10 cellular contexts compared by ENCODE assay signal in genomic region chr19:55285225-55285890, GRCh38. TPM values are rescaled to one million over a fixed set of nuclear protein-coding genes. Genes with fewer than 3 reads are reported as not detected.
DNase-seq lines count a peak whose midpoint lies in the region; ATAC-seq, FAIRE-seq and TF ChIP-seq lines count a peak whose summit lies in the region.
"Had no signal": no experiment of that assay in that cellular context is flagged by ENCODE, and none has a peak within 500 bp of the region (broad histone marks: within the 10 kb centered on the region; RNA-seq: fewer than 3 reads in every experiment).

No MANE protein-coding gene starts in this region.

- intact Hi-C loops in heart right ventricle (cut with DNase I) (no loop called here), Right ventricle myocardium superior (cut with DNase I) (no loop called here), K562 (cut with micrococcal nuclease) (no loop called here), uterus (cut with DNase I; ENCODE audit: low total_unique reads) (loop anchor here (10.0 kb wide), 1 partner anchor 169 kb away; no protein-coding TSS in a partner anchor)

- H3K9me1 ChIP-seq in K562 (ENCODE audit: control insufficient read depth, insufficient read depth, low read length): no peaks in the 10 kb centered on the region

- H4K20me1 ChIP-seq in K562 (replicated peaks; ENCODE audit: control insufficient read depth, insufficient read depth, low read length): no peaks in the 10 kb centered on the region

- ATAC-seq in heart right ventricle (peak in 7 of 8 donors; percentile 16 to 70 (median 47)), Right ventricle myocardium superior (ENCODE audit: poor library complexity) (no peak), K562 (no peak), HG02840 (IDR thresholded peaks at IDR 0.05; ENCODE audit: low FRiP score, unreplicated experiment) (no peak), HG03280 (IDR thresholded peaks at IDR 0.05; ENCODE audit: unreplicated experiment) (no peak)

- H3K18ac ChIP-seq in mesenchymal stem cell (ENCODE audit: low read depth in 1 of 2, low read length in 2 of 2): no peak overlapping the region

- H3K4me3 ChIP-seq in heart right ventricle (peak overlapping the region in 6 of 10 donors; percentile 7 to 63 (median 55)), K562 (no peak overlapping the region), mesenchymal stem cell (ENCODE audit: insufficient read depth in 1 of 2, low read depth in 1 of 2, low read length in 2 of 2) (peak overlapping the region in 1 of 2 experiments; percentile 63), uterus (no peak overlapping the region)

- no TSS peak for BruUV-seq in K562 (replicated peaks; lab: Mats Ljungman, UMichigan)

- H3K23ac ChIP-seq in mesenchymal stem cell (ENCODE audit: low read length in 2 of 2): no peak overlapping the region

- TF ChIP-seq CTCF in heart right ventricle (IDR thresholded peaks at IDR 0.05): no peak
- no peak for TF ChIP-seq CTCF in K562 (IDR thresholded peaks at IDR 0.05 in 2 of 3, conservative IDR thresholded peaks at IDR 0.05 in 1 of 3; ENCODE audit: insufficient read depth in 2 of 3, low read depth in 1 of 3, low read length in 3 of 3)
- no peak for TF ChIP-seq CTCF in uterus (IDR thresholded peaks at IDR 0.05)

- H3K27ac ChIP-seq in heart right ventricle (peak overlapping the region in 9 of 10 donors; percentile 26 to 89 (median 61)), K562 (ENCODE audit: extremely low read depth, low read depth, low read length) (no peak overlapping the region), mesenchymal stem cell (ENCODE audit: low read length, poor library complexity, severe bottlenecking) (no peak overlapping the region), uterus (peak overlapping the region; percentile 90)

- no peak for TF ChIP-seq EP300 in K562 (IDR thresholded peaks at IDR 0.05; ENCODE audit: low read length)

- H2BK120ac ChIP-seq in mesenchymal stem cell (ENCODE audit: low read depth, low read length): no peak overlapping the region

- H3K4me1 ChIP-seq in heart right ventricle: peaks cover 0 to 19% (median 5%) of the 10 kb centered on the region in 9 donors
- peaks cover 14 to 43% of the 10 kb centered on the region in 2 experiments for H3K4me1 ChIP-seq in K562 (replicated peaks in 1 of 2; ENCODE audit: control insufficient read depth in 2 of 2, insufficient read depth in 2 of 2, low read length in 2 of 2)
- peaks cover 20% of the 10 kb centered on the region for H3K4me1 ChIP-seq in mesenchymal stem cell (ENCODE audit: control insufficient read depth, insufficient read depth, low read depth, low read length)
- H3K4me1 ChIP-seq in uterus: peaks cover 0 to 5% of the 10 kb centered on the region in 2 donors

- DNase-seq in heart right ventricle (peak in 1 of 2 donors; percentile 43), Right ventricle myocardium superior (no peak), K562 (ENCODE audit: extremely low read depth in 1 of 4, low spot score in 3 of 4) (no peak), mesenchymal stem cell (no peak), uterus (no peak)
- no peak for DNase-seq in stimulated activated naive CD4-positive, alpha-beta T cell (lab: John Stamatoyannopoulos, UW)

- H3K79me2 ChIP-seq in K562 (ENCODE audit: control insufficient read depth, insufficient read depth, low read length): no peaks in the 10 kb centered on the region; the same call in 2 of the 3 replicates

- in situ Hi-C loops in K562 (cut with MboI): loop anchor here (10.0 kb wide), 1 partner anchor 339 kb away; the partner anchor contains the start of gene ZNF784

- POLR2A ChIA-PET in K562 (lab: Yijun Ruan, JAX): no interaction called here

- 32 to 47% methylated on average over 18 of the region's 18 CpGs for WGBS in heart right ventricle, 2 donors
- WGBS in K562 (ENCODE audit: insufficient coverage, low coverage, missing lambda C conversion rate): 66% methylated on average over 7 of the region's 18 CpGs
- 64% methylated on average over 14 of the region's 18 CpGs for WGBS in mesenchymal stem cell

- H2BK12ac ChIP-seq in mesenchymal stem cell (ENCODE audit: low read length in 2 of 2): peak overlapping the region in 1 of 2 experiments; percentile 29

- H2BK5ac ChIP-seq in mesenchymal stem cell (ENCODE audit: low read depth, low read length, poor library complexity, severe bottlenecking): no peak overlapping the region

- H3K4me2 ChIP-seq in K562 (ENCODE audit: insufficient read depth, low read length) (no peak overlapping the region), mesenchymal stem cell (ENCODE audit: low read length, poor library complexity, severe bottlenecking) (peak overlapping the region; percentile 1)

- H2AK5ac ChIP-seq in mesenchymal stem cell (ENCODE audit: low read length, severe bottlenecking): no peak overlapping the region

- CTCF ChIA-PET in K562 (lab: Yijun Ruan, JAX; ENCODE audit: low intra/inter-chr PET ratio): no interaction called here

- H2AFZ ChIP-seq in K562 (ENCODE audit: low read depth, low read length) (no peak overlapping the region), mesenchymal stem cell (ENCODE audit: low read depth, low read length) (no peak overlapping the region)

- no peak overlapping the region for H4K8ac ChIP-seq in mesenchymal stem cell (ENCODE audit: low read length)

- H3K14ac ChIP-seq in mesenchymal stem cell (ENCODE audit: low read length in 2 of 2): peak overlapping the region in 1 of 2 experiments; percentile 6

- H3K27me3 ChIP-seq in heart right ventricle: peaks cover 0 to 12% (median 0%) of the 10 kb centered on the region in 7 donors
- no peaks in the 10 kb centered on the region for H3K27me3 ChIP-seq in K562 (ENCODE audit: control insufficient read depth in 2 of 2, insufficient read depth in 2 of 2, low read length in 2 of 2)
- H3K27me3 ChIP-seq in mesenchymal stem cell (ENCODE audit: control insufficient read depth in 1 of 2, insufficient read depth in 1 of 2, low read length in 2 of 2): peaks cover 0 to 5% of the 10 kb centered on the region in 2 experiments
- H3K27me3 ChIP-seq in uterus: no peaks in the 10 kb centered on the region

- H3K9ac ChIP-seq in K562 (ENCODE audit: insufficient read depth in 1 of 2, low read depth in 2 of 2, low read length in 2 of 2): peak overlapping the region in 1 of 2 experiments; percentile 65; a peak in 2 of 4 replicates
- peak overlapping the region; percentile 48 for H3K9ac ChIP-seq in mesenchymal stem cell (ENCODE audit: low read length)

- H2BK15ac ChIP-seq in mesenchymal stem cell (ENCODE audit: low read depth, poor library complexity, severe bottlenecking): no peak overlapping the region

- H3K36me3 ChIP-seq in heart right ventricle (peaks cover 0 to 16% (median 0%) of the 10 kb centered on the region in 9 donors), K562 (ENCODE audit: control insufficient read depth, insufficient read depth, low read length) (no peaks in the 10 kb centered on the region), mesenchymal stem cell (ENCODE audit: control insufficient read depth in 1 of 2, insufficient read depth in 2 of 2, low read depth in 1 of 2, low read length in 2 of 2) (peaks cover 0 to 22% of the 10 kb centered on the region in 2 experiments), uterus (no peaks in the 10 kb centered on the region)

- H4K91ac ChIP-seq in mesenchymal stem cell (ENCODE audit: low read length): no peak overlapping the region

- no peak overlapping the region for H3K4ac ChIP-seq in mesenchymal stem cell (ENCODE audit: low read depth in 1 of 2, low read length in 2 of 2)

- no peak for TF ChIP-seq POLR2A in K562 (conservative IDR thresholded peaks at IDR 0.05)
- TF ChIP-seq POLR2A in uterus (IDR thresholded peaks at IDR 0.05): no peak

- TF ChIP-seq RAD21 in K562 (CRISPR knock-in tag; conservative IDR thresholded peaks at IDR 0.05 in 1 of 2, IDR thresholded peaks at IDR 0.05 in 1 of 2): no peak

- H3K9me3 ChIP-seq in heart right ventricle (no peaks in the 10 kb centered on the region), K562 (replicated peaks; ENCODE audit: control insufficient read depth, insufficient read depth, low read depth, low read length) (no peaks in the 10 kb centered on the region), mesenchymal stem cell (ENCODE audit: control insufficient read depth, low read length) (no peaks in the 10 kb centered on the region), uterus (no peaks in the 10 kb centered on the region)

- FAIRE-seq in K562 (lab: Jason Lieb, UNC): no peak
- FAIRE-seq: D721Med had no signal

- H3K79me1 ChIP-seq in mesenchymal stem cell (replicated peaks; ENCODE audit: low read length, poor library complexity, severe bottlenecking): peaks cover 9% of the 10 kb centered on the region

RNA-seq across cellular contexts. Expression of gene BRSK1, which starts 1.6 kb away (rescaled TPM):
- total RNA-seq in heart right ventricle: 10 to 100 TPM in 2 of 10 donors, 1 to 10 TPM in 8; 2.3 to 12.6 (median 4.1) TPM
- 1 to 10 TPM; 1.8 to 2.0 TPM for polyA plus RNA-seq in heart right ventricle
- 1.6 TPM for total RNA-seq in Right ventricle myocardium superior
- 28.5 and 48.4 TPM in 2 replicates for total RNA-seq in K562 (2011; cell fraction: chromatin; rRNA removed; ENCODE audit: low replicate concordance)
- 21.7 and 25.3 TPM in 2 replicates for total RNA-seq in K562 (2011; cell fraction: nucleolus; rRNA removed)
- 13.4 and 18.0 TPM in 2 replicates for total RNA-seq in K562 (2011; cell fraction: nucleoplasm; rRNA removed)
- 3.8 and 5.0 TPM in 2 replicates for total RNA-seq in K562 (2014; rRNA removed)
- total RNA-seq in K562 (2014; rRNA removed; fragmentation: Illumina TruSeq; extraction: Trizol): 1.6 and 1.7 TPM in 2 replicates
- total RNA-seq in K562 (2015; rRNA removed; fragmentation: Illumina TruSeq; extraction: Trizol): 1.3 and 1.7 TPM in 2 replicates
- total RNA-seq in K562 (2021): 5.6 and 8.1 TPM in 2 replicates
- polyA plus RNA-seq in K562 (2011; rRNA removed): 3.5 and 3.6 TPM in 2 replicates
- 4.7 and 5.3 TPM in 2 replicates for polyA plus RNA-seq in K562 (2011; cell fraction: cytosol; rRNA removed)
- 46.8 and 66.1 TPM in 2 replicates for polyA plus RNA-seq in K562 (2011; cell fraction: nucleus; rRNA removed)
- polyA plus RNA-seq in K562 (2012): 4.6 and 18.4 TPM in 2 replicates
- 4.3 and 4.5 TPM in 2 replicates for polyA plus RNA-seq in K562 (2014; fragmentation: Illumina TruSeq; extraction: Trizol)
- not detected for polyA plus RNA-seq in K562 (2014; fragmentation: Nextera tagmentation; extraction: Ambion mirVana)
- 9.3 and 9.8 TPM in 2 replicates for polyA plus RNA-seq in K562 (2014; rRNA removed)
- polyA minus RNA-seq in K562 (2011; rRNA and poly(A)+ RNA removed): 1.7 and 2.2 TPM in 2 replicates
- polyA minus RNA-seq in K562 (2011; cell fraction: cytosol; rRNA and poly(A)+ RNA removed): 1.1 and 2.1 TPM in 2 replicates
- polyA minus RNA-seq in K562 (2011; cell fraction: nucleus; rRNA and poly(A)+ RNA removed): 7.0 and 11.6 TPM in 2 replicates
- 7.4 TPM for polyA plus RNA-seq in mesenchymal stem cell (2013, experiment 1 of 2)
- 6.1 TPM for polyA plus RNA-seq in mesenchymal stem cell (2013, experiment 2 of 2)
- total RNA-seq in uterus: 10 to 100 TPM in 2 of 4 donors, 1 to 10 TPM in 1, not detected in 1; 4.1 to 17.1 (median 12.0) TPM

RNA-seq across cellular contexts. Expression of gene HSPBP1, which starts 5.4 kb away (rescaled TPM):
- total RNA-seq in heart right ventricle (10 to 100 TPM; 26.7 to 41.6 (median 31.6) TPM), Right ventricle myocardium superior (29.2 TPM), K562 (2014; rRNA removed) (54.6 and 63.3 TPM in 2 replicates), K562 (2014; rRNA removed; fragmentation: Illumina TruSeq; extraction: Trizol) (12.3 and 13.9 TPM in 2 replicates), K562 (2015; rRNA removed; fragmentation: Illumina TruSeq; extraction: Trizol) (38.7 and 41.3 TPM in 2 replicates), K562 (2021) (81.3 and 85.8 TPM in 2 replicates), uterus (10 to 100 TPM in 3 of 4 donors, 1 to 10 TPM in 1; 1.3 to 37.4 (median 25.6) TPM)
- polyA plus RNA-seq in heart right ventricle (10 to 100 TPM; 54.2 to 83.7 TPM), K562 (2011; rRNA removed) (20.6 and 30.4 TPM in 2 replicates), K562 (2014; fragmentation: Illumina TruSeq; extraction: Trizol) (21.8 and 37.7 TPM in 2 replicates), K562 (2014; fragmentation: Nextera tagmentation; extraction: Ambion mirVana) (1 to 10 TPM in 1 of 2 experiments, under 1 TPM in 1; 0.83 to 1.5 TPM), K562 (2014; rRNA removed) (59.0 and 62.3 TPM in 2 replicates)
- total RNA-seq in K562 (2011; cell fraction: chromatin; rRNA removed; ENCODE audit: low replicate concordance): 1.8 and 7.4 TPM in 2 replicates
- 14.1 and 16.0 TPM in 2 replicates for total RNA-seq in K562 (2011; cell fraction: nucleolus; rRNA removed)
- total RNA-seq in K562 (2011; cell fraction: nucleoplasm; rRNA removed): 5.8 and 8.5 TPM in 2 replicates
- polyA plus RNA-seq in K562 (2011; cell fraction: cytosol; rRNA removed): 38.3 and 103 TPM in 2 replicates
- 17.4 and 24.9 TPM in 2 replicates for polyA plus RNA-seq in K562 (2011; cell fraction: nucleus; rRNA removed)
- polyA plus RNA-seq in K562 (2012): 67.2 and 80.0 TPM in 2 replicates
- polyA minus RNA-seq in K562 (2011; rRNA and poly(A)+ RNA removed): 5.2 and 9.1 TPM in 2 replicates
- 23.1 and 31.8 TPM in 2 replicates for polyA minus RNA-seq in K562 (2011; cell fraction: cytosol; rRNA and poly(A)+ RNA removed)
- 6.2 and 6.8 TPM in 2 replicates for polyA minus RNA-seq in K562 (2011; cell fraction: nucleus; rRNA and poly(A)+ RNA removed)
- 21.2 TPM for polyA plus RNA-seq in mesenchymal stem cell (2013, experiment 1 of 2)
- polyA plus RNA-seq in mesenchymal stem cell (2013, experiment 2 of 2): 20.6 TPM

RNA-seq across cellular contexts. Expression of gene PPP6R1, which starts 26.5 kb away (rescaled TPM):
- total RNA-seq in heart right ventricle (10 to 100 TPM; 31.1 to 51.3 (median 39.0) TPM), Right ventricle myocardium superior (37.1 TPM), K562 (2014; rRNA removed) (58.3 and 78.9 TPM in 2 replicates), K562 (2014; rRNA removed; fragmentation: Illumina TruSeq; extraction: Trizol) (25.5 and 28.1 TPM in 2 replicates), K562 (2015; rRNA removed; fragmentation: Illumina TruSeq; extraction: Trizol) (37.2 and 39.6 TPM in 2 replicates), K562 (2021) (115 and 135 TPM in 2 replicates), uterus (10 to 100 TPM in 2 of 4 donors, 1 to 10 TPM in 2; 5.6 to 70.4 (median 16.3) TPM)
- polyA plus RNA-seq in heart right ventricle (10 to 100 TPM; 36.8 to 38.0 TPM), K562 (2011; rRNA removed) (37.0 and 59.5 TPM in 2 replicates), K562 (2014; fragmentation: Illumina TruSeq; extraction: Trizol) (42.6 and 75.6 TPM in 2 replicates), K562 (2014; fragmentation: Nextera tagmentation; extraction: Ambion mirVana) (under 1 TPM; 0.48 to 0.89 TPM), K562 (2014; rRNA removed) (72.9 and 82.6 TPM in 2 replicates)
- 138 and 331 TPM in 2 replicates for total RNA-seq in K562 (2011; cell fraction: chromatin; rRNA removed; ENCODE audit: low replicate concordance)
- total RNA-seq in K562 (2011; cell fraction: nucleolus; rRNA removed): 170 and 181 TPM in 2 replicates
- total RNA-seq in K562 (2011; cell fraction: nucleoplasm; rRNA removed): 119 and 126 TPM in 2 replicates
- polyA plus RNA-seq in K562 (2011; cell fraction: cytosol; rRNA removed): 51.6 and 73.6 TPM in 2 replicates
- polyA plus RNA-seq in K562 (2011; cell fraction: nucleus; rRNA removed): 101 and 109 TPM in 2 replicates
- 69.7 and 88.1 TPM in 2 replicates for polyA plus RNA-seq in K562 (2012)
- 47.1 and 60.9 TPM in 2 replicates for polyA minus RNA-seq in K562 (2011; rRNA and poly(A)+ RNA removed)
- 68.7 and 77.1 TPM in 2 replicates for polyA minus RNA-seq in K562 (2011; cell fraction: cytosol; rRNA and poly(A)+ RNA removed)
- polyA minus RNA-seq in K562 (2011; cell fraction: nucleus; rRNA and poly(A)+ RNA removed): 31.9 and 52.0 TPM in 2 replicates
- polyA plus RNA-seq in mesenchymal stem cell (2013, experiment 1 of 2): 37.2 TPM
- 37.7 TPM for polyA plus RNA-seq in mesenchymal stem cell (2013, experiment 2 of 2)

RNA-seq across cellular contexts. Expression of gene TMEM150B, which starts 39.8 kb away (rescaled TPM):
- total RNA-seq in heart right ventricle (1 to 10 TPM in 3 of 10 donors, under 1 TPM in 4, not detected in 3; 0.41 to 6.5 (median 0.75) TPM), Right ventricle myocardium superior (1.7 TPM), K562 (2014; rRNA removed) (0.91 and 1.0 TPM in 2 replicates), K562 (2014; rRNA removed; fragmentation: Illumina TruSeq; extraction: Trizol) (0.47 TPM in 1 of 2 replicates, not detected in the other), K562 (2015; rRNA removed; fragmentation: Illumina TruSeq; extraction: Trizol) (0.57 and 1.3 TPM in 2 replicates), K562 (2021) (1.2 and 1.4 TPM in 2 replicates), uterus (1 to 10 TPM in 1 of 4 donors, not detected in 3; 2.6 TPM)
- polyA plus RNA-seq in heart right ventricle (under 1 TPM in 1 of 2 donors, not detected in 1; 0.38 TPM), K562 (2011; rRNA removed) (0.55 and 0.67 TPM in 2 replicates), K562 (2014; fragmentation: Illumina TruSeq; extraction: Trizol) (0.56 and 0.82 TPM in 2 replicates), K562 (2014; fragmentation: Nextera tagmentation; extraction: Ambion mirVana) (not detected), K562 (2014; rRNA removed) (0.47 and 0.74 TPM in 2 replicates)
- total RNA-seq in K562 (2011; cell fraction: chromatin; rRNA removed; ENCODE audit: low replicate concordance): 1.7 and 5.3 TPM in 2 replicates
- 4.7 and 5.2 TPM in 2 replicates for total RNA-seq in K562 (2011; cell fraction: nucleolus; rRNA removed)
- 2.2 and 3.8 TPM in 2 replicates for total RNA-seq in K562 (2011; cell fraction: nucleoplasm; rRNA removed)
- 1.2 and 2.9 TPM in 2 replicates for polyA plus RNA-seq in K562 (2011; cell fraction: cytosol; rRNA removed)
- polyA plus RNA-seq in K562 (2011; cell fraction: nucleus; rRNA removed): 1.1 and 3.2 TPM in 2 replicates
- polyA plus RNA-seq in K562 (2012): 1.2 and 3.1 TPM in 2 replicates
- not detected in 2 replicates for polyA minus RNA-seq in K562 (2011; rRNA and poly(A)+ RNA removed)
- 2.3 TPM in 1 of 2 replicates, not detected in the other for polyA minus RNA-seq in K562 (2011; cell fraction: cytosol; rRNA and poly(A)+ RNA removed)
- 1.00 and 1.2 TPM in 2 replicates for polyA minus RNA-seq in K562 (2011; cell fraction: nucleus; rRNA and poly(A)+ RNA removed)
- polyA plus RNA-seq in mesenchymal stem cell (2013, experiment 1 of 2): not detected
- polyA plus RNA-seq in mesenchymal stem cell (2013, experiment 2 of 2): not detected
- total RNA-seq: LHCN-M2 had no signal

RNA-seq across cellular contexts. Expression of gene KMT5C, which starts 54.3 kb away (rescaled TPM):
- total RNA-seq in heart right ventricle (1 to 10 TPM; 4.0 to 9.2 (median 6.9) TPM), Right ventricle myocardium superior (6.6 TPM), K562 (2014; rRNA removed) (35.6 and 38.2 TPM in 2 replicates), K562 (2014; rRNA removed; fragmentation: Illumina TruSeq; extraction: Trizol) (3.7 and 8.2 TPM in 2 replicates), K562 (2015; rRNA removed; fragmentation: Illumina TruSeq; extraction: Trizol) (11.0 and 12.5 TPM in 2 replicates), K562 (2021) (50.7 and 53.5 TPM in 2 replicates), uterus (10 to 100 TPM; 12.4 to 65.6 (median 15.9) TPM)
- polyA plus RNA-seq in heart right ventricle (10 to 100 TPM in 1 of 2 donors, 1 to 10 TPM in 1; 4.7 to 12.4 TPM), K562 (2011; rRNA removed) (22.8 and 36.8 TPM in 2 replicates), K562 (2014; fragmentation: Illumina TruSeq; extraction: Trizol) (16.6 and 22.7 TPM in 2 replicates), K562 (2014; fragmentation: Nextera tagmentation; extraction: Ambion mirVana) (under 1 TPM; 0.15 to 0.17 TPM), K562 (2014; rRNA removed) (42.7 and 50.2 TPM in 2 replicates)
- 62.4 and 157 TPM in 2 replicates for total RNA-seq in K562 (2011; cell fraction: chromatin; rRNA removed; ENCODE audit: low replicate concordance)
- total RNA-seq in K562 (2011; cell fraction: nucleolus; rRNA removed): 117 and 126 TPM in 2 replicates
- total RNA-seq in K562 (2011; cell fraction: nucleoplasm; rRNA removed): 79.2 and 82.9 TPM in 2 replicates
- 25.5 and 46.8 TPM in 2 replicates for polyA plus RNA-seq in K562 (2011; cell fraction: cytosol; rRNA removed)
- 121 and 175 TPM in 2 replicates for polyA plus RNA-seq in K562 (2011; cell fraction: nucleus; rRNA removed)
- 42.5 and 52.7 TPM in 2 replicates for polyA plus RNA-seq in K562 (2012)
- 7.6 and 10.5 TPM in 2 replicates for polyA minus RNA-seq in K562 (2011; rRNA and poly(A)+ RNA removed)
- polyA minus RNA-seq in K562 (2011; cell fraction: cytosol; rRNA and poly(A)+ RNA removed): 14.4 and 16.3 TPM in 2 replicates
- 40.8 and 44.9 TPM in 2 replicates for polyA minus RNA-seq in K562 (2011; cell fraction: nucleus; rRNA and poly(A)+ RNA removed)
- 6.3 TPM for polyA plus RNA-seq in mesenchymal stem cell (2013, experiment 1 of 2)
- polyA plus RNA-seq in mesenchymal stem cell (2013, experiment 2 of 2): 6.1 TPM

Comparison
In these comparisons a context has a peak if more than half of its experiments do, and no peak if none do; other contexts are left out.
1. ATAC-seq: peak in heart right ventricle (7 of 8); none in Right ventricle myocardium superior (single experiment), K562 (single experiment), HG02840 (single experiment) and HG03280 (single experiment).
2. H3K27ac ChIP-seq: peak in heart right ventricle (9 of 10) and uterus (2 of 2); none in K562 (single experiment) and mesenchymal stem cell (single experiment).
3. H3K4me3 ChIP-seq: peak in heart right ventricle (6 of 10); none in K562 (single experiment) and uterus (0 of 2).